ENCODE assay signal across 19 cellular contexts in genomic region chr19:28971011-28971410, GRCh38.
"Had no signal": no experiment of that assay in that cellular context is flagged by ENCODE, and none has a peak within 500 bp of the region (broad histone marks: within the 10 kb centered on the region; RNA-seq: fewer than 3 reads in every experiment).

No MANE protein-coding gene starts in this region.

- DNase-seq: activated CD4-positive, alpha-beta T cell treated with anti-CD3 and anti-CD28 coated beads, Interleukin-2, amount 50 U/mL, for 4 hours; activated gamma-delta T cell; activated T-cell treated with anti-CD3 and anti-CD28 coated beads, Interleukin-2, amount 50 U/mL, for 72 hours; dorsolateral prefrontal cortex; gastrocnemius medialis; left ventricle myocardium inferior; mammary epithelial cell; midbrain; small intestine; stimulated activated CD4-positive, alpha-beta T cell treated with anti-CD3 and anti-CD28 coated beads, Interleukin-15, amount 100 ng/mL, for 24 hours; stimulated activated CD4-positive, alpha-beta T cell treated with anti-CD3 and anti-CD28 coated beads, Interleukin-2, amount 100 ng/mL, for 48 hours; stimulated activated naive CD8-positive, alpha-beta T cell treated with anti-CD3 and anti-CD28 coated beads, Interleukin-15, amount 100 ng/mL, for 72 hours; upper lobe of left lung had no signal

- H3K27ac Mint-ChIP-seq: activated naive CD4-positive, alpha-beta T cell treated with anti-CD3 and anti-CD28 coated beads, Interleukin-2, amount 50 U/mL, for 24 hours; activated T-cell treated with anti-CD3 and anti-CD28 coated beads, Interleukin-2, amount 50 U/mL, for 72 hours; neural progenitor cell; stimulated activated naive CD8-positive, alpha-beta T cell treated with anti-CD3 and anti-CD28 coated beads, Interleukin-15, amount 100 ng/mL, for 72 hours had no signal

- H3K9me3 ChIP-seq: gastrocnemius medialis, left ventricle myocardium inferior, psoas muscle, suprapubic skin, upper lobe of left lung had no signal

- H3K4me2 ChIP-seq: neural progenitor cell had no signal

- H3K36me3 Mint-ChIP-seq: activated naive CD4-positive, alpha-beta T cell treated with anti-CD3 and anti-CD28 coated beads, Interleukin-2, amount 50 U/mL, for 24 hours; neural progenitor cell had no signal

- H3K36me3 ChIP-seq: gastrocnemius medialis, left ventricle myocardium inferior, neural progenitor cell, suprapubic skin, upper lobe of left lung had no signal

- H3K27ac ChIP-seq: dorsolateral prefrontal cortex, epithelial cell of prostate, gastrocnemius medialis, left ventricle myocardium inferior, neural progenitor cell, psoas muscle, suprapubic skin, upper lobe of left lung had no signal

- ATAC-seq: activated T-cell treated with anti-CD3 and anti-CD28 coated beads, Interleukin-2, amount 50 U/mL, for 72 hours; gastrocnemius medialis; psoas muscle; right cardiac atrium; stimulated activated naive CD8-positive, alpha-beta T cell treated with anti-CD3 and anti-CD28 coated beads, Interleukin-15, amount 100 ng/mL, for 72 hours had no signal

- H3K9me3 Mint-ChIP-seq: activated naive CD4-positive, alpha-beta T cell treated with anti-CD3 and anti-CD28 coated beads, Interleukin-2, amount 50 U/mL, for 24 hours; activated T-cell treated with anti-CD3 and anti-CD28 coated beads, Interleukin-2, amount 50 U/mL, for 72 hours; neural progenitor cell; stimulated activated naive CD8-positive, alpha-beta T cell treated with anti-CD3 and anti-CD28 coated beads, Interleukin-15, amount 100 ng/mL, for 72 hours had no signal

- H3K4me1 ChIP-seq: psoas muscle, suprapubic skin, upper lobe of left lung had no signal

- H3K27me3 ChIP-seq: gastrocnemius medialis, neural progenitor cell, suprapubic skin, upper lobe of left lung had no signal

- H3K4me1 Mint-ChIP-seq: activated naive CD4-positive, alpha-beta T cell treated with anti-CD3 and anti-CD28 coated beads, Interleukin-2, amount 50 U/mL, for 24 hours; stimulated activated naive CD8-positive, alpha-beta T cell treated with anti-CD3 and anti-CD28 coated beads, Interleukin-15, amount 100 ng/mL, for 72 hours had no signal

- H3K4me3 ChIP-seq: dorsolateral prefrontal cortex, gastrocnemius medialis, left ventricle myocardium inferior, neural progenitor cell, psoas muscle, suprapubic skin, upper lobe of left lung had no signal

- H3K9ac ChIP-seq: neural progenitor cell had no signal

- H2AFZ ChIP-seq: neural progenitor cell had no signal

- H3K4me3 Mint-ChIP-seq: activated naive CD4-positive, alpha-beta T cell treated with anti-CD3 and anti-CD28 coated beads, Interleukin-2, amount 50 U/mL, for 24 hours; activated T-cell treated with anti-CD3 and anti-CD28 coated beads, Interleukin-2, amount 50 U/mL, for 72 hours; neural progenitor cell; stimulated activated naive CD8-positive, alpha-beta T cell treated with anti-CD3 and anti-CD28 coated beads, Interleukin-15, amount 100 ng/mL, for 72 hours had no signal
